Comparison of ENCODE assay signal across 22 cellular contexts in the genomic region with DNA sequence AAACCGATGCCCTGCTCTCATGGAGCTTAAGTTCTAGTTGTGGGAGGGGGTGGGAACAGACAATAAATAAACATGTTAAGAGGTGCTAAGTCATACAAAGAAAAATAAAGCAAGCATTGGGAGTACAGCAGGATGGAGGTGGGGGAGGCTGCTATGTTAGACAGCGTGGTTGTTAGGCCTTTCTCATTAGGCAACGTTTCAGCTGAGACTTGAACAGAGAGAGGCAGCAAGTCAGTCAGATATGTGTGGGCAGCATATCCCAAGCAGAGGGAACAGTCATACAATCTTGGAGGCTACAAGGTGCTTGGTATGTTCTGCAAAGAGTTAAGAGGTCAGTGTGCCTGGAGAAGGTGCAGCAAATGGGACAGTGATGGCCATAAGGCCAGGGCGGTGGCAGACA.
DNase-seq lines count a peak whose midpoint lies in the region; ATAC-seq lines count a peak whose summit lies in the region.
"Had no signal": no experiment of that assay in that cellular context is flagged by ENCODE, and none has a peak within 500 bp of the region (broad histone marks: within the 10 kb centered on the region; RNA-seq: fewer than 3 reads in every experiment).

No MANE protein-coding gene starts in this region.

- H4K8ac ChIP-seq in trophoblast cell (ENCODE audit: low read depth, low read length) = no peak overlapping the region

- no peak overlapping the region for H4K12ac ChIP-seq in trophoblast cell (ENCODE audit: low read depth, low read length)

- no peak overlapping the region for H2BK120ac ChIP-seq in trophoblast cell (ENCODE audit: insufficient read depth, low read length, poor library complexity)

- DNase-seq in islet precursor cell (peak; percentile 9), trophoblast cell (no peak), ecto neural progenitor cell (ENCODE audit: low spot score) (no peak)
- DNase-seq: 8988T; ACHN; BE2C; C1 segment of cervical spinal cord; CD4-positive, alpha-beta memory T cell; CD4-positive, CD25-positive, alpha-beta regulatory T cell; CD8-positive, alpha-beta memory T cell; COR-L47; DMS 273 treated with DMSO at 0.1 percent for 48 hours; DMS153; DMS53; DMS79; DND-41; EL; GDM1 had no signal

- no peak overlapping the region for H2AFZ ChIP-seq in trophoblast cell (ENCODE audit: insufficient read depth, low read length, poor library complexity)

- no peaks in the 10 kb centered on the region for H3K9me3 ChIP-seq in trophoblast cell (ENCODE audit: insufficient read depth, low read depth, low read length)
- H3K9me3 ChIP-seq: BE2C, BLaER1 had no signal

- H3K4me1 ChIP-seq in trophoblast cell (ENCODE audit: control insufficient read depth in 1 of 2, insufficient read depth in 2 of 2, low read length in 2 of 2) = no peaks in the 10 kb centered on the region
- H3K4me1 ChIP-seq: BE2C, BLaER1 had no signal

- ATAC-seq in HG02588 (IDR thresholded peaks at IDR 0.05; ENCODE audit: unreplicated experiment) (no peak), GM19324 (IDR thresholded peaks at IDR 0.05; ENCODE audit: low FRiP score, unreplicated experiment) (no peak)
- ATAC-seq: GM12878 had no signal

- H3K27ac ChIP-seq in trophoblast cell (ENCODE audit: low read depth, low read length) = no peak overlapping the region
- H3K27ac ChIP-seq: BLaER1 had no signal

- H3K4ac ChIP-seq in trophoblast cell (ENCODE audit: low read depth, low read length) = no peak overlapping the region

- no peak overlapping the region for H2BK12ac ChIP-seq in trophoblast cell (ENCODE audit: low read length)

- no CpG with 5 or more reads among the region's 4 CpGs for WGBS in trophoblast cell (ENCODE audit: extremely low coverage, insufficient coverage, insufficient read length)

- no peaks in the 10 kb centered on the region for H3K27me3 ChIP-seq in trophoblast cell (ENCODE audit: insufficient read depth, low read length)
- H3K27me3 ChIP-seq: BLaER1 had no signal

- H3K79me1 ChIP-seq in trophoblast cell (ENCODE audit: low read length) = no peaks in the 10 kb centered on the region

- H2BK5ac ChIP-seq in trophoblast cell (ENCODE audit: low read depth, low read length, poor library complexity) = no peak overlapping the region

- H3K4me2 ChIP-seq in trophoblast cell (ENCODE audit: low read length) = no peak overlapping the region
- H3K4me2 ChIP-seq: BLaER1 had no signal

- H2AK5ac ChIP-seq in trophoblast cell (ENCODE audit: low read length) = no peak overlapping the region

- H3K79me2 ChIP-seq in trophoblast cell (ENCODE audit: control insufficient read depth, insufficient read depth, low read length, poor library complexity) = no peaks in the 10 kb centered on the region

- H3K9ac ChIP-seq in trophoblast cell (ENCODE audit: low read length) = no peak overlapping the region
- H3K9ac ChIP-seq: BLaER1 had no signal

- H3K36me3 ChIP-seq in trophoblast cell (ENCODE audit: control insufficient read depth in 1 of 2, insufficient read depth in 2 of 2, low read length in 2 of 2) = no peaks in the 10 kb centered on the region
- H3K36me3 ChIP-seq: BE2C, BLaER1 had no signal

- no peak overlapping the region for H3K18ac ChIP-seq in trophoblast cell (ENCODE audit: low read length)

- no peak overlapping the region for H4K91ac ChIP-seq in trophoblast cell (ENCODE audit: low read depth, low read length)

- H3K4me3 ChIP-seq in trophoblast cell (ENCODE audit: low read depth, low read length) = peak overlapping the region; percentile 51
- H3K4me3 ChIP-seq: BLaER1, GM12878 had no signal

- H3K14ac ChIP-seq in trophoblast cell (ENCODE audit: low read length) = no peak overlapping the region

- H3K23ac ChIP-seq in trophoblast cell (ENCODE audit: low read length) = no peak overlapping the region
